ENCODE assay signal across 1 cellular context in the genomic region with DNA sequence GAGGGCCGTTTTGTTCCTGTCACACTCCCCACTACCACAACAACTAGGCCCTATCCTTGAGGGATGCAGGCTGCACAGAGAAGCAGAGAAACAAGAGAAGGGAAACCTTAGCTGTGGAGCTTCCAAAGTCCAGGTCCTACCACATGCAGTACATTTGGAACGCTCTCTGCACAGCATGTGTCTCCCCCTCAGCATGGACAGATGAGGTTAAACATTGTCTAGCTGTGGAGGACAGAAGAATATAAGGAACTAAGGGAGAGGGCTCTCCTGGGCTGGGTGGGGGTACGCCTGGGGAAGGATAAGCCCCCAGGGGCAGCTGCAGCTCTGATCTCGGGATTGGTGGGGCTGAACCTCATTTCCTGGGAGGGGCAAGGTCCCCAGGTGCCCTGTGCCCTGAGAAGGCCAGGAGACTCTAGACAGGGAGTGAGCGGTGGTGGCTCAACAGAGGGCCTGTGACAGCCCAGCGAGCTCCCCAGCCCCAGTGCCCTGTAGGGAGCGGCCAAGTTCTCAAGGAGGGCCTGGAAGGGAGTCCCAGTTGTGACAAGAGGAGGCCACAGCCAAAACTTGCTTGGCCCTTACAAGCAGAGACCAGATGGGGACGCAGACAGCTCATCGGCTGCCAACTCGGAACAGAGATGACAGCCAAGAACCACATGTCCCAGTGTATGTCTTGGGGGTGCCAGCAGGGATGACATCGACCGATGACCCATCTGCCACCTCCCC.
A peak's percentile ranks its signal among the peaks of the same experiment; 100 is the strongest.
TF ChIP-seq lines count a peak whose summit lies in the region.

No MANE protein-coding gene starts in this region.

TF ChIP-seq in HepG2, 621 proteins besides CTCF, POLR2A, EP300 and RAD21 (continued from another document and continues in another):
- TF ChIP-seq, protein P1, sequence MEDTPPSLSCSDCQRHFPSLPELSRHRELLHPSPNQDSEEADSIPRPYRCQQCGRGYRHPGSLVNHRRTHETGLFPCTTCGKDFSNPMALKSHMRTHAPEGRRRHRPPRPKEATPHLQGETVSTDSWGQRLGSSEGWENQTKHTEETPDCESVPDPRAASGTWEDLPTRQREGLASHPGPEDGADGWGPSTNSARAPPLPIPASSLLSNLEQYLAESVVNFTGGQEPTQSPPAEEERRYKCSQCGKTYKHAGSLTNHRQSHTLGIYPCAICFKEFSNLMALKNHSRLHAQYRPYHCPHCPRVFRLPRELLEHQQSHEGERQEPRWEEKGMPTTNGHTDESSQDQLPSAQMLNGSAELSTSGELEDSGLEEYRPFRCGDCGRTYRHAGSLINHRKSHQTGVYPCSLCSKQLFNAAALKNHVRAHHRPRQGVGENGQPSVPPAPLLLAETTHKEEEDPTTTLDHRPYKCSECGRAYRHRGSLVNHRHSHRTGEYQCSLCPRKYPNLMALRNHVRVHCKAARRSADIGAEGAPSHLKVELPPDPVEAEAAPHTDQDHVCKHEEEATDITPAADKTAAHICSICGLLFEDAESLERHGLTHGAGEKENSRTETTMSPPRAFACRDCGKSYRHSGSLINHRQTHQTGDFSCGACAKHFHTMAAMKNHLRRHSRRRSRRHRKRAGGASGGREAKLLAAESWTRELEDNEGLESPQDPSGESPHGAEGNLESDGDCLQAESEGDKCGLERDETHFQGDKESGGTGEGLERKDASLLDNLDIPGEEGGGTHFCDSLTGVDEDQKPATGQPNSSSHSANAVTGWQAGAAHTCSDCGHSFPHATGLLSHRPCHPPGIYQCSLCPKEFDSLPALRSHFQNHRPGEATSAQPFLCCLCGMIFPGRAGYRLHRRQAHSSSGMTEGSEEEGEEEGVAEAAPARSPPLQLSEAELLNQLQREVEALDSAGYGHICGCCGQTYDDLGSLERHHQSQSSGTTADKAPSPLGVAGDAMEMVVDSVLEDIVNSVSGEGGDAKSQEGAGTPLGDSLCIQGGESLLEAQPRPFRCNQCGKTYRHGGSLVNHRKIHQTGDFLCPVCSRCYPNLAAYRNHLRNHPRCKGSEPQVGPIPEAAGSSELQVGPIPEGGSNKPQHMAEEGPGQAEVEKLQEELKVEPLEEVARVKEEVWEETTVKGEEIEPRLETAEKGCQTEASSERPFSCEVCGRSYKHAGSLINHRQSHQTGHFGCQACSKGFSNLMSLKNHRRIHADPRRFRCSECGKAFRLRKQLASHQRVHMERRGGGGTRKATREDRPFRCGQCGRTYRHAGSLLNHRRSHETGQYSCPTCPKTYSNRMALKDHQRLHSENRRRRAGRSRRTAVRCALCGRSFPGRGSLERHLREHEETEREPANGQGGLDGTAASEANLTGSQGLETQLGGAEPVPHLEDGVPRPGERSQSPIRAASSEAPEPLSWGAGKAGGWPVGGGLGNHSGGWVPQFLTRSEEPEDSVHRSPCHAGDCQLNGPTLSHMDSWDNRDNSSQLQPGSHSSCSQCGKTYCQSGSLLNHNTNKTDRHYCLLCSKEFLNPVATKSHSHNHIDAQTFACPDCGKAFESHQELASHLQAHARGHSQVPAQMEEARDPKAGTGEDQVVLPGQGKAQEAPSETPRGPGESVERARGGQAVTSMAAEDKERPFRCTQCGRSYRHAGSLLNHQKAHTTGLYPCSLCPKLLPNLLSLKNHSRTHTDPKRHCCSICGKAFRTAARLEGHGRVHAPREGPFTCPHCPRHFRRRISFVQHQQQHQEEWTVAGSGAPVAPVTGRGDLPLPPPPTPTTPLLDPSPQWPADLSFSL (CRISPR knock-in tag; IDR thresholded peaks at IDR 0.05) = no peak
- TF ChIP-seq TBX2 (CRISPR knock-in tag; IDR thresholded peaks at IDR 0.05; ENCODE audit: borderline replicate concordance) (no peak), ZNF784 (CRISPR knock-in tag; IDR thresholded peaks at IDR 0.05; ENCODE audit: borderline replicate concordance) (no peak), ZSCAN29 (CRISPR knock-in tag; conservative IDR thresholded peaks at IDR 0.05) (no peak), NCOR1 (IDR thresholded peaks at IDR 0.05; ENCODE audit: borderline replicate concordance, low read length) (no peak), ELK4 (CRISPR knock-in tag; IDR thresholded peaks at IDR 0.05; ENCODE audit: borderline replicate concordance) (no peak), ZNF607 (CRISPR knock-in tag; IDR thresholded peaks at IDR 0.05; ENCODE audit: borderline replicate concordance) (no peak), BATF2 (CRISPR knock-in tag; IDR thresholded peaks at IDR 0.05) (no peak), KDM1A (CRISPR knock-in tag; IDR thresholded peaks at IDR 0.05) (no peak), NRL (CRISPR knock-in tag; IDR thresholded peaks at IDR 0.05; ENCODE audit: borderline replicate concordance) (no peak), MIXL1 (CRISPR knock-in tag; IDR thresholded peaks at IDR 0.05) (no peak), GPN1 (CRISPR knock-in tag; IDR thresholded peaks at IDR 0.05; ENCODE audit: borderline replicate concordance) (no peak), HDAC1 (CRISPR knock-in tag; IDR thresholded peaks at IDR 0.05) (0 out of 2 replicates have a peak, but pooled peaks have one; percentile 21), CHD2 (IDR thresholded peaks at IDR 0.05; ENCODE audit: low read depth, low read length) (no peak), ZNF674 (CRISPR knock-in tag; IDR thresholded peaks at IDR 0.05; ENCODE audit: low read depth) (no peak), MXI1 (IDR thresholded peaks at IDR 0.05; ENCODE audit: borderline replicate concordance, low read depth, low read length) (peak; percentile 22; the same call in 1 of the 3 replicates), ZNF264 (CRISPR knock-in tag; IDR thresholded peaks at IDR 0.05) (peak; percentile 50; the same call in 1 of the 2 replicates), ZNF709 (CRISPR knock-in tag; IDR thresholded peaks at IDR 0.05) (no peak), CAMTA2 (CRISPR knock-in tag; IDR thresholded peaks at IDR 0.05; ENCODE audit: borderline replicate concordance) (no peak), ZFX (CRISPR knock-in tag; IDR thresholded peaks at IDR 0.05; ENCODE audit: low read depth) (peak; percentile 69), PITX1 (CRISPR knock-in tag; IDR thresholded peaks at IDR 0.05) (peak; percentile 67), ZIK1 (CRISPR knock-in tag; IDR thresholded peaks at IDR 0.05; ENCODE audit: borderline replicate concordance, low read depth) (no peak)
- TF ChIP-seq, protein P2, sequence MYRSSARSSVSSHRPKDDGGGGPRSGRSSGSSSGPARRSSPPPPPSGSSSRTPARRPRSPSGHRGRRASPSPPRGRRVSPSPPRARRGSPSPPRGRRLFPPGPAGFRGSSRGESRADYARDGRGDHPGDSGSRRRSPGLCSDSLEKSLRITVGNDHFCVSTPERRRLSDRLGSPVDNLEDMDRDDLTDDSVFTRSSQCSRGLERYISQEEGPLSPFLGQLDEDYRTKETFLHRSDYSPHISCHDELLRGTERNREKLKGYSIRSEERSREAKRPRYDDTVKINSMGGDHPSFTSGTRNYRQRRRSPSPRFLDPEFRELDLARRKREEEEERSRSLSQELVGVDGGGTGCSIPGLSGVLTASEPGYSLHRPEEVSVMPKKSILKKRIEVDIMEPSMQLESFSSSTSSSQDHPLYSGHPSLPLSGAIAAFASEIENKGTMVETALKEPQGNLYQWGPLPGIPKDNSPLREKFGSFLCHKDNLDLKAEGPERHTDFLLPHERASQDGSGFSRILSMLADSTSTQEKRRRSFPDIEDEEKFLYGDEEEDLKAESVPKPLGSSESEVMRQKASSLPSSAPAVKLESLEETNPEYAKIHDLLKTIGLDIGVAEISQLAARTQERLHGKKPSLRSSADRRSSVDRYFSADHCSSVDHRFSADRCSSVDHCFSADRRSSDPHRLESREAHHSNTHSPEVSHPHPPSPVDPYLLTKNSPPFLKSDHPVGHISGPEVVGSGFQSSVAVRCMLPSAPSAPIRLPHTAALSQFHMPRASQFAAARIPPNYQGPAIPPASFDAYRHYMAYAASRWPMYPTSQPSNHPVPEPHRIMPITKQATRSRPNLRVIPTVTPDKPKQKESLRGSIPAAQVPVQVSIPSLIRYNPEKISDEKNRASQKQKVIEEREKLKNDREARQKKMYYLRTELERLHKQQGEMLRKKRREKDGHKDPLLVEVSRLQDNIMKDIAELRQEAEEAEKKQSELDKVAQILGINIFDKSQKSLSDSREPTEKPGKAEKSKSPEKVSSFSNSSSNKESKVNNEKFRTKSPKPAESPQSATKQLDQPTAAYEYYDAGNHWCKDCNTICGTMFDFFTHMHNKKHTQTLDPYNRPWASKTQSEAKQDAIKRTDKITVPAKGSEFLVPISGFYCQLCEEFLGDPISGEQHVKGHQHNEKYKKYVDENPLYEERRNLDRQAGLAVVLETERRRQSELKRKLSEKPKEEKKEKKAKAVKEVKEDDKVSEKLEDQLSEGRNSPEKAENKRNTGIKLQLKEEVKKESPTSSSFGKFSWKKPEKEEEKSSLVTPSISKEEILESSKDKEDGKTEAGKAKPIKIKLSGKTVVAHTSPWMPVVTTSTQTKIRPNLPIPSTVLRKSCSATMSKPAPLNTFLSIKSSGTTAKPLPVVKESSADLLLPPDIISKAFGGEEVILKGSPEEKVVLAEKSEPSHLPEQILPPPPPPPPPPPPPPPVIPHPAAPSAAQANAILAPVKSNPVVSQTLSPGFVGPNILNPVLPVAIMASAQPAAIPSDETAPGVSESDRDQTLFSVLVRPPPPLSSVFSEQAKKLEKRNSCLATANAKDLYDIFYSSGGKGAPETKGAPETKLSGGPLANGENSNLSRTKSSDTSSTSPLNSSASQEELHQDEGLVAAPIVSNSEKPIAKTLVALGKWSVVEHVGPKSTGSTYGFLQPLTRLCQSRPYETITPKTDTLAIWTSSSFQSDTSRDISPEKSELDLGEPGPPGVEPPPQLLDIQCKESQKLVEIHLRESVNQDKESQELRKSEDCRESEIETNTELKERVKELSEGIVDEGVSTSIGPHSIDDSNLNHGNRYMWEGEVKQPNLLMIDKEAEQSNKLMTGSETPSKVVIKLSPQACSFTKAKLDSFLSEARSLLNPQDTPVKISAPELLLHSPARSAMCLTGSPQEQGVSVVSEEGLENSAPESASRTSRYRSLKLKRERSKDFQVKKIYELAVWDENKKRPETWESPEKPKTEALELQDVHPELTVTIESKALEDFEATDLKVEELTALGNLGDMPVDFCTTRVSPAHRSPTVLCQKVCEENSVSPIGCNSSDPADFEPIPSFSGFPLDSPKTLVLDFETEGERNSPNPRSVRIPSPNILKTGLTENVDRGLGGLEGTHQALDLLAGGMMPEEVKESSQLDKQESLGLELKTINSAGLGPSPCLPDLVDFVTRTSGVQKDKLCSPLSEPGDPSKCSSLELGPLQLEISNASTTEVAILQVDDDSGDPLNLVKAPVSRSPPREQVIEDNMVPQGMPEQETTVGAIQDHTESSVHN (CRISPR knock-in tag; IDR thresholded peaks at IDR 0.05) = no peak
- TF ChIP-seq, protein P3, sequence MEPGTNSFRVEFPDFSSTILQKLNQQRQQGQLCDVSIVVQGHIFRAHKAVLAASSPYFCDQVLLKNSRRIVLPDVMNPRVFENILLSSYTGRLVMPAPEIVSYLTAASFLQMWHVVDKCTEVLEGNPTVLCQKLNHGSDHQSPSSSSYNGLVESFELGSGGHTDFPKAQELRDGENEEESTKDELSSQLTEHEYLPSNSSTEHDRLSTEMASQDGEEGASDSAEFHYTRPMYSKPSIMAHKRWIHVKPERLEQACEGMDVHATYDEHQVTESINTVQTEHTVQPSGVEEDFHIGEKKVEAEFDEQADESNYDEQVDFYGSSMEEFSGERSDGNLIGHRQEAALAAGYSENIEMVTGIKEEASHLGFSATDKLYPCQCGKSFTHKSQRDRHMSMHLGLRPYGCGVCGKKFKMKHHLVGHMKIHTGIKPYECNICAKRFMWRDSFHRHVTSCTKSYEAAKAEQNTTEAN (CRISPR knock-in tag; conservative IDR thresholded peaks at IDR 0.05) = no peak
- TF ChIP-seq, protein P4, sequence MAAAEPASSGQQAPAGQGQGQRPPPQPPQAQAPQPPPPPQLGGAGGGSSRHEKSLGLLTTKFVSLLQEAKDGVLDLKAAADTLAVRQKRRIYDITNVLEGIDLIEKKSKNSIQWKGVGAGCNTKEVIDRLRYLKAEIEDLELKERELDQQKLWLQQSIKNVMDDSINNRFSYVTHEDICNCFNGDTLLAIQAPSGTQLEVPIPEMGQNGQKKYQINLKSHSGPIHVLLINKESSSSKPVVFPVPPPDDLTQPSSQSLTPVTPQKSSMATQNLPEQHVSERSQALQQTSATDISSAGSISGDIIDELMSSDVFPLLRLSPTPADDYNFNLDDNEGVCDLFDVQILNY (CRISPR knock-in tag; conservative IDR thresholded peaks at IDR 0.05) = no peak
- TF ChIP-seq, protein P5, sequence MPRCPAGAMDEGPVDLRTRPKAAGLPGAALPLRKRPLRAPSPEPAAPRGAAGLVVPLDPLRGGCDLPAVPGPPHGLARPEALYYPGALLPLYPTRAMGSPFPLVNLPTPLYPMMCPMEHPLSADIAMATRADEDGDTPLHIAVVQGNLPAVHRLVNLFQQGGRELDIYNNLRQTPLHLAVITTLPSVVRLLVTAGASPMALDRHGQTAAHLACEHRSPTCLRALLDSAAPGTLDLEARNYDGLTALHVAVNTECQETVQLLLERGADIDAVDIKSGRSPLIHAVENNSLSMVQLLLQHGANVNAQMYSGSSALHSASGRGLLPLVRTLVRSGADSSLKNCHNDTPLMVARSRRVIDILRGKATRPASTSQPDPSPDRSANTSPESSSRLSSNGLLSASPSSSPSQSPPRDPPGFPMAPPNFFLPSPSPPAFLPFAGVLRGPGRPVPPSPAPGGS (CRISPR knock-in tag; IDR thresholded peaks at IDR 0.05) = no peak
- TF ChIP-seq, protein P6, sequence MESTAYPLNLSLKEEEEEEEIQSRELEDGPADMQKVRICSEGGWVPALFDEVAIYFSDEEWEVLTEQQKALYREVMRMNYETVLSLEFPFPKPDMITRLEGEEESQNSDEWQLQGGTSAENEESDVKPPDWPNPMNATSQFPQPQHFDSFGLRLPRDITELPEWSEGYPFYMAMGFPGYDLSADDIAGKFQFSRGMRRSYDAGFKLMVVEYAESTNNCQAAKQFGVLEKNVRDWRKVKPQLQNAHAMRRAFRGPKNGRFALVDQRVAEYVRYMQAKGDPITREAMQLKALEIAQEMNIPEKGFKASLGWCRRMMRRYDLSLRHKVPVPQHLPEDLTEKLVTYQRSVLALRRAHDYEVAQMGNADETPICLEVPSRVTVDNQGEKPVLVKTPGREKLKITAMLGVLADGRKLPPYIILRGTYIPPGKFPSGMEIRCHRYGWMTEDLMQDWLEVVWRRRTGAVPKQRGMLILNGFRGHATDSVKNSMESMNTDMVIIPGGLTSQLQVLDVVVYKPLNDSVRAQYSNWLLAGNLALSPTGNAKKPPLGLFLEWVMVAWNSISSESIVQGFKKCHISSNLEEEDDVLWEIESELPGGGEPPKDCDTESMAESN (CRISPR knock-in tag; conservative IDR thresholded peaks at IDR 0.05) = no peak
